ENCODE assay signal across 19 cellular contexts in the genomic region with DNA sequence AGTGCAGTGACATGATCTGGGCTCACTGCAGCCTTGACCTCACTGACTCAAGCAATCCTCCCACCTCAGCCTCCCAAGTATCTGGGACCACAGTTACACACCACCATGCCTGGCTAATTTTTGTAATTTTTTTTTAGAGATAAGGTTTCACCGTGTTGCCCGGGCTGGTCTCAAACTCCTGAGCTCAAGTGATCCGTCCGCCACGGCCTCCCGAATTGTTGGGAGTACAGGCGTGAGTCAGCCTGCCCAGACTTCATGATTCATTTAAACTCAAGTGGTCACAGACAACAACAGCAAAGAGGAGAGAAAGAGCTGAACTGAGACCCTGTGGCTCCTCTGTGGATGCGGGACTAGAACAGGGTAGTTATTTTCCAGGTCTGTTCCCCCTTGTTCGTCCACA.
DNase-seq lines count a peak whose midpoint lies in the region; ATAC-seq, FAIRE-seq and TF ChIP-seq lines count a peak whose summit lies in the region.
"Had no signal": no experiment of that assay in that cellular context is flagged by ENCODE, and none has a peak within 500 bp of the region (broad histone marks: within the 10 kb centered on the region; RNA-seq: fewer than 3 reads in every experiment).

No MANE protein-coding gene starts in this region.

- peaks cover 2% of the 10 kb centered on the region for H3K36me3 Mint-ChIP-seq in activated CD8-positive, alpha-beta memory T cell treated with anti-CD3 and anti-CD28 coated beads, Interleukin-2, amount 10 ng/mL, durations not matched to agents 7 days and 5 days
- H3K36me3 Mint-ChIP-seq in activated T-helper 1 cell treated with anti-CD3 and anti-CD28 coated beads, Interleukin-12 subunit alpha, Interleukin-12 subunit beta, Interleukin-2, Interleukin-4 antibody, amounts not matched to agents 30 ng/mL and 10 ng/mL and 1 ng/mL, durations not matched to agents 14 hours and 24 hours and 36 hours (ENCODE audit: low read depth) = no peaks in the 10 kb centered on the region
- H3K36me3 Mint-ChIP-seq: activated naive CD8-positive, alpha-beta T cell treated with anti-CD3 and anti-CD28 coated beads, Interleukin-2, amount 10 ng/mL, durations not matched to agents 7 days and 5 days had no signal

- intact Hi-C loops in activated T-helper 1 cell treated with anti-CD3 and anti-CD28 coated beads, Interleukin-12 subunit alpha, Interleukin-12 subunit beta, Interleukin-2, Interleukin-4 antibody, amounts not matched to agents 30 ng/mL and 10 ng/mL and 1 ng/mL, durations not matched to agents 14 hours and 24 hours and 36 hours (cut with micrococcal nuclease) = no loop called here

- no peaks in the 10 kb centered on the region for H3K27me3 Mint-ChIP-seq in activated CD8-positive, alpha-beta memory T cell treated with anti-CD3 and anti-CD28 coated beads, Interleukin-2, amount 10 ng/mL, durations not matched to agents 7 days and 5 days
- peaks cover 4% of the 10 kb centered on the region for H3K27me3 Mint-ChIP-seq in activated T-helper 1 cell treated with anti-CD3 and anti-CD28 coated beads, Interleukin-12 subunit alpha, Interleukin-12 subunit beta, Interleukin-2, Interleukin-4 antibody, amounts not matched to agents 30 ng/mL and 10 ng/mL and 1 ng/mL, durations not matched to agents 14 hours and 24 hours and 36 hours (ENCODE audit: insufficient read depth)
- H3K27me3 Mint-ChIP-seq: activated naive CD8-positive, alpha-beta T cell treated with anti-CD3 and anti-CD28 coated beads, Interleukin-2, amount 10 ng/mL, durations not matched to agents 7 days and 5 days; CD4-positive, CD25-positive, alpha-beta regulatory T cell had no signal

- H3K27me3 ChIP-seq in bronchial epithelial cell (ENCODE audit: control insufficient read depth, insufficient read depth, low read length) = no peaks in the 10 kb centered on the region
- H3K27me3 ChIP-seq: thyroid gland had no signal

- FAIRE-seq in bronchial epithelial cell (lab: Jason Lieb, UNC) = no peak

- H3K4me3 ChIP-seq in bronchial epithelial cell (ENCODE audit: low read depth, low read length) = no peak overlapping the region
- H3K4me3 ChIP-seq: psoas muscle, thyroid gland had no signal

- no peaks in the 10 kb centered on the region for H3K36me3 ChIP-seq in bronchial epithelial cell (ENCODE audit: control insufficient read depth, insufficient read depth, low read length)
- H3K36me3 ChIP-seq: thyroid gland had no signal

- no peaks in the 10 kb centered on the region for H3K9me3 Mint-ChIP-seq in activated CD8-positive, alpha-beta memory T cell treated with anti-CD3 and anti-CD28 coated beads, Interleukin-2, amount 10 ng/mL, durations not matched to agents 7 days and 5 days (ENCODE audit: low read depth)
- H3K9me3 Mint-ChIP-seq in activated T-helper 1 cell treated with anti-CD3 and anti-CD28 coated beads, Interleukin-12 subunit alpha, Interleukin-12 subunit beta, Interleukin-2, Interleukin-4 antibody, amounts not matched to agents 30 ng/mL and 10 ng/mL and 1 ng/mL, durations not matched to agents 14 hours and 24 hours and 36 hours = no peaks in the 10 kb centered on the region
- H3K9me3 Mint-ChIP-seq: activated naive CD8-positive, alpha-beta T cell treated with anti-CD3 and anti-CD28 coated beads, Interleukin-2, amount 10 ng/mL, durations not matched to agents 7 days and 5 days; CD4-positive, CD25-positive, alpha-beta regulatory T cell; neural crest cell had no signal

- CTCF ChIA-PET in activated CD8-positive, alpha-beta memory T cell treated with anti-CD3 and anti-CD28 coated beads, Interleukin-2, amount 10 ng/mL, durations not matched to agents 7 days and 5 days (lab: Charles Lee) = no interaction called here

- no peak overlapping the region for H3K4me3 Mint-ChIP-seq in activated CD8-positive, alpha-beta memory T cell treated with anti-CD3 and anti-CD28 coated beads, Interleukin-2, amount 10 ng/mL, durations not matched to agents 7 days and 5 days
- no peak overlapping the region for H3K4me3 Mint-ChIP-seq in activated T-helper 1 cell treated with anti-CD3 and anti-CD28 coated beads, Interleukin-12 subunit alpha, Interleukin-12 subunit beta, Interleukin-2, Interleukin-4 antibody, amounts not matched to agents 30 ng/mL and 10 ng/mL and 1 ng/mL, durations not matched to agents 14 hours and 24 hours and 36 hours
- H3K4me3 Mint-ChIP-seq: activated naive CD8-positive, alpha-beta T cell treated with anti-CD3 and anti-CD28 coated beads, Interleukin-2, amount 10 ng/mL, durations not matched to agents 7 days and 5 days; CD4-positive, CD25-positive, alpha-beta regulatory T cell; neural crest cell had no signal

- no peak for TF ChIP-seq CTCF in bronchial epithelial cell (IDR thresholded peaks at IDR 0.05; ENCODE audit: insufficient read depth, low read length, severe bottlenecking)

- no peak for ATAC-seq in activated CD8-positive, alpha-beta memory T cell treated with anti-CD3 and anti-CD28 coated beads, Interleukin-2, amount 10 ng/mL, durations not matched to agents 7 days and 5 days
- no peak for ATAC-seq in HG02970 (IDR thresholded peaks at IDR 0.05; ENCODE audit: low FRiP score, unreplicated experiment)
- ATAC-seq: psoas muscle had no signal

- peak; percentile 11 for DNase-seq in activated CD8-positive, alpha-beta memory T cell treated with anti-CD3 and anti-CD28 coated beads, Interleukin-2, amount 10 ng/mL, durations not matched to agents 7 days and 5 days
- no peak for DNase-seq in activated CD8-positive, alpha-beta memory T cell treated with anti-CD3 and anti-CD28 coated beads, Interleukin-2, amount 50 U/mL, for 48 hours
- DNase-seq in NCI-H345 (lab: John Stamatoyannopoulos, UW) = peak; percentile 77
- DNase-seq in bronchial epithelial cell (ENCODE audit: low read depth) = peak; percentile 75
- DNase-seq in activated CD4-positive, CD25-positive, alpha-beta regulatory T cell treated with anti-CD3 and anti-CD28 coated beads, Interleukin-2, amount 50 U/mL, for 72 hours = no peak
- DNase-seq in NCI-H226 = no peak
- no peak for DNase-seq in activated T-helper 1 cell treated with anti-CD3 and anti-CD28 coated beads, Interleukin-12 subunit alpha, Interleukin-12 subunit beta, Interleukin-2, Interleukin-4 antibody, amounts not matched to agents 30 ng/mL and 10 ng/mL and 1 ng/mL, durations not matched to agents 14 hours and 24 hours and 36 hours (ENCODE audit: low spot score)
- DNase-seq: activated CD4-positive, alpha-beta T cell treated with anti-CD3 and anti-CD28 coated beads, Interleukin-2, amount 50 U/mL, for 48 hours; activated naive CD8-positive, alpha-beta T cell treated with anti-CD3 and anti-CD28 coated beads, Interleukin-2, amount 10 ng/mL, durations not matched to agents 7 days and 5 days; activated T-cell treated with anti-CD3 and anti-CD28 coated beads, Interleukin-2, amount 50 U/mL, for 48 hours; CD4-positive, CD25-positive, alpha-beta regulatory T cell; effector memory CD4-positive, alpha-beta T cell; hippocampal formation; midbrain; NCI-H2029; psoas muscle; thyroid gland had no signal

- no peak overlapping the region for H3K27ac Mint-ChIP-seq in activated CD8-positive, alpha-beta memory T cell treated with anti-CD3 and anti-CD28 coated beads, Interleukin-2, amount 10 ng/mL, durations not matched to agents 7 days and 5 days
- H3K27ac Mint-ChIP-seq in activated T-helper 1 cell treated with anti-CD3 and anti-CD28 coated beads, Interleukin-12 subunit alpha, Interleukin-12 subunit beta, Interleukin-2, Interleukin-4 antibody, amounts not matched to agents 30 ng/mL and 10 ng/mL and 1 ng/mL, durations not matched to agents 14 hours and 24 hours and 36 hours = no peak overlapping the region
- H3K27ac Mint-ChIP-seq: activated naive CD8-positive, alpha-beta T cell treated with anti-CD3 and anti-CD28 coated beads, Interleukin-2, amount 10 ng/mL, durations not matched to agents 7 days and 5 days; CD4-positive, CD25-positive, alpha-beta regulatory T cell had no signal

- no peaks in the 10 kb centered on the region for H3K4me1 Mint-ChIP-seq in activated CD8-positive, alpha-beta memory T cell treated with anti-CD3 and anti-CD28 coated beads, Interleukin-2, amount 10 ng/mL, durations not matched to agents 7 days and 5 days
- no peaks in the 10 kb centered on the region for H3K4me1 Mint-ChIP-seq in activated T-helper 1 cell treated with anti-CD3 and anti-CD28 coated beads, Interleukin-12 subunit alpha, Interleukin-12 subunit beta, Interleukin-2, Interleukin-4 antibody, amounts not matched to agents 30 ng/mL and 10 ng/mL and 1 ng/mL, durations not matched to agents 14 hours and 24 hours and 36 hours (ENCODE audit: low read depth)
- H3K4me1 Mint-ChIP-seq: activated naive CD8-positive, alpha-beta T cell treated with anti-CD3 and anti-CD28 coated beads, Interleukin-2, amount 10 ng/mL, durations not matched to agents 7 days and 5 days; CD4-positive, CD25-positive, alpha-beta regulatory T cell had no signal

Comparison
In these comparisons a context has a peak if more than half of its experiments do, and no peak if none do; other contexts are left out.
1. DNase-seq: peak in activated CD8-positive, alpha-beta memory T cell treated with anti-CD3 and anti-CD28 coated beads, Interleukin-2, amount 10 ng/mL, durations not matched to agents 7 days and 5 days (single experiment), NCI-H345 (single experiment) and bronchial epithelial cell (single experiment); none in activated CD8-positive, alpha-beta memory T cell treated with anti-CD3 and anti-CD28 coated beads, Interleukin-2, amount 50 U/mL, for 48 hours (single experiment), activated CD4-positive, CD25-positive, alpha-beta regulatory T cell treated with anti-CD3 and anti-CD28 coated beads, Interleukin-2, amount 50 U/mL, for 72 hours (single experiment), NCI-H226 (single experiment) and activated T-helper 1 cell treated with anti-CD3 and anti-CD28 coated beads, Interleukin-12 subunit alpha, Interleukin-12 subunit beta, Interleukin-2, Interleukin-4 antibody, amounts not matched to agents 30 ng/mL and 10 ng/mL and 1 ng/mL, durations not matched to agents 14 hours and 24 hours and 36 hours (single experiment).